Comparison of ENCODE assay signal across 9 cellular contexts in the genomic region with DNA sequence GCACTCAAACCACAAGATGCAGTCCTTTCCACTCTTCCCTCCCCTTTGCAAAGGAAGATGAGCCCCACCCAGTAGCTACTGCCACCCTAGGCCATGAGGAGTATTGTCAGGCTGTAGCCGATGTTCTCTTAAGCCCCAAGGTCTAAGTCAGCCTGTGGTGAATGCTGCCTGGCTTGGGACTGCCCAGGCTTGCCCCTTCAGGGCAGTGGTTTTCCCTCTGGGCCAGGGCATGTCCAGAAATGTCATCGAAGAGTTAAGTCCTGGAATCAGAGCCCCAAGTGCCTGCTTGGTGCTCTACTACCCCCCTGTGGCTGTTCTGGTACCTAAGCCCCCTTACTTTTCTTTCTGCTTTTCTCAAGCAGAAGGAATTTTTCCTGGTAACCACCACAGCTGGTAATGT. TPM values are rescaled to one million over a fixed set of nuclear protein-coding genes. Genes with fewer than 3 reads are reported as not detected.
DNase-seq lines count a peak whose midpoint lies in the region; ATAC-seq, FAIRE-seq and TF ChIP-seq lines count a peak whose summit lies in the region.
"Had no signal": no experiment of that assay in that cellular context is flagged by ENCODE, and none has a peak within 500 bp of the region (broad histone marks: within the 10 kb centered on the region; RNA-seq: fewer than 3 reads in every experiment).

No MANE protein-coding gene starts in this region.

- no peak overlapping the region for H3K9ac ChIP-seq in GM12878 (ENCODE audit: control insufficient read depth, insufficient read depth, low read length)

- H3K27ac ChIP-seq in GM12878 (ENCODE audit: control insufficient read depth, insufficient read depth): no peak overlapping the region
- no peak overlapping the region for H3K27ac ChIP-seq in aorta (ENCODE audit: low read depth in 1 of 2, low read length in 2 of 2)
- H3K27ac ChIP-seq: right lobe of liver had no signal

- TF ChIP-seq CTCF in GM10248 (IDR thresholded peaks at IDR 0.05; ENCODE audit: control extremely low read depth, extremely low read depth, low read depth, missing control alignments): peak; percentile 31
- TF ChIP-seq CTCF in GM20000 (IDR thresholded peaks at IDR 0.05; ENCODE audit: extremely low read depth, missing control alignments): peak; percentile 13
- peak; percentile 45; a peak in 5 of 6 replicates for TF ChIP-seq CTCF in GM12878 (IDR thresholded peaks at IDR 0.05 in 2 of 3, conservative IDR thresholded peaks at IDR 0.05 in 1 of 3; ENCODE audit: control insufficient read depth in 2 of 3, extremely low read depth in 1 of 3, insufficient read depth in 1 of 3, low read depth in 3 of 3, low read length in 3 of 3)
- TF ChIP-seq CTCF in nephron progenitor cell (IDR thresholded peaks at IDR 0.05): peak; percentile 20

- ATAC-seq in GM12878 (peak; percentile 98), aorta (ENCODE audit: low FRiP score) (no peak)

- H3K4me1 Mint-ChIP-seq in nephron progenitor cell: peaks cover 8% of the 10 kb centered on the region

- in situ Hi-C loops in GM12878 (cut with MboI): no loop called here

- H3K36me3 ChIP-seq in GM12878 (ENCODE audit: control insufficient read depth in 2 of 2, insufficient read depth in 2 of 2, low read length in 1 of 2) (no peaks in the 10 kb centered on the region), aorta (ENCODE audit: control insufficient read depth in 1 of 2, insufficient read depth in 2 of 2, low read length in 1 of 2) (no peaks in the 10 kb centered on the region)
- H3K36me3 ChIP-seq: right lobe of liver had no signal

- DNase-seq in GM10248 (ENCODE audit: extremely low spot score) (no peak), GM20000 (ENCODE audit: low spot score) (no peak), HT-29 (ENCODE audit: low spot score) (peak; percentile 69), GM12878 (ENCODE audit: low read depth, low spot score) (peak; percentile 37), nephron progenitor cell (peak; percentile 12), NCI-H2196 treated with DMSO at 0.1 percent for 48 hours (lab: John Stamatoyannopoulos, UW; ENCODE audit: unreplicated experiment) (no peak), aorta (no peak), T-helper 9 cell (no peak)
- DNase-seq: right lobe of liver had no signal

- no peak overlapping the region for H3K27ac Mint-ChIP-seq in nephron progenitor cell

- no peak overlapping the region for H3K4me3 ChIP-seq in GM12878
- no peak overlapping the region for H3K4me3 ChIP-seq in aorta (ENCODE audit: low read length in 2 of 2)
- H3K4me3 ChIP-seq: right lobe of liver had no signal

- BruUV-seq in GM12878 (replicated peaks; lab: Mats Ljungman, UMichigan): no TSS peak

- CTCF ChIA-PET in GM10248 (lab: Yijun Ruan, JAX): interaction anchor here (0.9 to 2.0 kb wide), 8 partner anchors 8 to 1536 kb away, joined by 3 to 10 read pairs (median 4); partner anchors contain the start of gene COX7B
- CTCF ChIA-PET in GM12878 (lab: Yijun Ruan, JAX): interaction anchor here (0.6 to 5.3 kb wide), 19 partner anchors 8 to 1162 kb away, joined by 3 to 27 read pairs (median 4); partner anchors contain the start of genes COX7B and MAGT1

- intact Hi-C loops in GM12878 (cut with micrococcal nuclease; ENCODE audit: unreplicated experiment) (loop anchor here (1.0 to 2.0 kb wide), 2 partner anchors 61 to 182 kb away; partner anchors contain the start of gene ATP7A), aorta (cut with DNase I) (no loop called here)

- TF ChIP-seq RAD21 in GM12878 (IDR thresholded peaks at IDR 0.05; ENCODE audit: insufficient read depth, low read depth, low read length): peak; percentile 73

- H3K4me1 ChIP-seq in GM12878 (ENCODE audit: control insufficient read depth, insufficient read depth, low read length) (no peaks in the 10 kb centered on the region), aorta (ENCODE audit: control insufficient read depth in 1 of 2, insufficient read depth in 2 of 2, low read length in 2 of 2) (no peaks in the 10 kb centered on the region)
- H3K4me1 ChIP-seq: right lobe of liver had no signal

- no peak overlapping the region for H3K4me2 ChIP-seq in GM12878 (ENCODE audit: control insufficient read depth, insufficient read depth)

- TF ChIP-seq EP300 in GM12878 (IDR thresholded peaks at IDR 0.05; ENCODE audit: borderline replicate concordance in 1 of 2, control insufficient read depth in 1 of 2, low read depth in 2 of 2, low read length in 2 of 2): no peak

- H2AFZ ChIP-seq in GM12878 (ENCODE audit: control insufficient read depth, low read depth, low read length): peak overlapping the region; percentile 59

- peak; percentile 75 for FAIRE-seq in GM12878 (lab: Jason Lieb, UNC)

- 9% methylated on average over 2 of the region's 2 CpGs for WGBS in GM12878 (ENCODE audit: insufficient coverage, insufficient replicate concordance, low lambda C conversion rate, missing lambda C conversion rate)
- WGBS in aorta, 2 donors: 32 to 41% methylated on average over 2 of the region's 2 CpGs

- SMC1A ChIA-PET in GM12878 (lab: Charles Lee; ENCODE audit: uncharacterized antibody, unreplicated experiment): interaction anchor here (0.9 to 2.9 kb wide), 11 partner anchors 21 to 194 kb away, joined by 3 to 10 read pairs (median 4); partner anchors contain the start of gene COX7B

- H4K20me1 ChIP-seq in GM12878 (ENCODE audit: control insufficient read depth, insufficient read depth): no peaks in the 10 kb centered on the region

- no peak for TF ChIP-seq POLR2A in GM12878 (IDR thresholded peaks at IDR 0.05; ENCODE audit: low read depth, low read length)

- H3K27me3 ChIP-seq in GM12878 (replicated peaks in 1 of 2; ENCODE audit: control insufficient read depth in 2 of 2, insufficient read depth in 2 of 2, low read length in 1 of 2) (no peaks in the 10 kb centered on the region), aorta (ENCODE audit: control insufficient read depth in 1 of 2, insufficient read depth in 2 of 2, low read length in 1 of 2) (no peaks in the 10 kb centered on the region)
- H3K27me3 ChIP-seq: right lobe of liver had no signal

- H3K27me3 Mint-ChIP-seq in nephron progenitor cell (ENCODE audit: low read depth, poor library complexity): no peaks in the 10 kb centered on the region

- POLR2A ChIA-PET in GM10248 (lab: Yijun Ruan, JAX) (no interaction called here), GM12878 (lab: Charles Lee) (no interaction called here)

- H3K9me3 ChIP-seq in GM12878 (replicated peaks; ENCODE audit: control insufficient read depth, insufficient read depth, low read length) (no peaks in the 10 kb centered on the region; the same call in 2 of the 3 replicates), aorta (ENCODE audit: control insufficient read depth, low read length) (no peaks in the 10 kb centered on the region)
- H3K9me3 ChIP-seq: right lobe of liver had no signal

- no peak overlapping the region for H3K4me3 Mint-ChIP-seq in nephron progenitor cell

- H3K36me3 Mint-ChIP-seq in nephron progenitor cell (ENCODE audit: low read depth): no peaks in the 10 kb centered on the region

- no peaks in the 10 kb centered on the region for H3K79me2 ChIP-seq in GM12878 (ENCODE audit: control insufficient read depth, insufficient read depth, low read length)

- RAD21 ChIA-PET in GM12878 (lab: Charles Lee; ENCODE audit: unreplicated experiment): interaction anchor here (0.8 to 1.8 kb wide), 5 partner anchors 14 to 182 kb away, joined by 3 to 10 read pairs (median 6); partner anchors contain the start of gene ATP7A

- H3K9me3 Mint-ChIP-seq in nephron progenitor cell: peaks cover 56% of the 10 kb centered on the region

TF ChIP-seq in GM12878, 131 proteins besides CTCF, POLR2A, EP300 and RAD21 (continues in another document):
- TF ChIP-seq KAT2A (conservative IDR thresholded peaks at IDR 0.05; ENCODE audit: control insufficient read depth, low read depth, low read length) (no peak), IKZF1 (conservative IDR thresholded peaks at IDR 0.05) (peak; percentile 33; the same call in 1 of the 2 replicates)

RNA-seq across cellular contexts. Expression of gene PGK1, which starts 11.8 kb away (rescaled TPM):
- total RNA-seq in HT-29 (2014; rRNA removed; shearing (Covaris generic)): 241 and 250 TPM in 2 replicates
- 507 and 514 TPM in 2 replicates for total RNA-seq in GM12878 (2013; cell fraction: nucleolus; rRNA removed)
- total RNA-seq in GM12878 (2014; rRNA removed) (370 and 422 TPM in 2 replicates), GM12878 (2014; rRNA removed; fragmentation: Illumina TruSeq; extraction: Trizol) (418 and 420 TPM in 2 replicates), GM12878 (2021) (626 and 628 TPM in 2 replicates), aorta (100 to 1,000 TPM; 235 to 254 TPM)
- 983 TPM for polyA plus RNA-seq in GM12878 (2011; ENCODE audit: low read depth)
- polyA plus RNA-seq in GM12878 (2011; rRNA removed) (1,825 and 2,395 TPM in 2 replicates), GM12878 (2014; fragmentation: Illumina TruSeq; extraction: Trizol) (554 and 619 TPM in 2 replicates), GM12878 (2014; fragmentation: Nextera tagmentation; extraction: Ambion mirVana) (100 to 1,000 TPM; 633 to 835 TPM), GM12878 (2014; rRNA removed) (453 and 454 TPM in 2 replicates), GM12878 (2016; fragmentation: Nextera tagmentation; extraction: Ambion mirVana) (100 to 1,000 TPM; 632 to 679 TPM), aorta (100 to 1,000 TPM in 1 of 2 donors, 10 to 100 TPM in 1; 94.6 to 157 TPM)
- 1,022 and 1,340 TPM in 2 replicates for polyA plus RNA-seq in GM12878 (2011; cell fraction: cytosol; rRNA removed)
- polyA plus RNA-seq in GM12878 (2011; cell fraction: nucleus; rRNA removed): 734 and 1,181 TPM in 2 replicates
- 837 and 1,058 TPM in 2 replicates for polyA plus RNA-seq in GM12878 (2012)
- 806 and 843 TPM in 2 replicates for polyA minus RNA-seq in GM12878 (2011; rRNA and poly(A)+ RNA removed)
- polyA minus RNA-seq in GM12878 (2011; cell fraction: cytosol; rRNA and poly(A)+ RNA removed): 247 and 251 TPM in 2 replicates
- polyA minus RNA-seq in GM12878 (2011; cell fraction: nucleus; rRNA and poly(A)+ RNA removed): 164 and 183 TPM in 2 replicates

RNA-seq across cellular contexts. Expression of gene TAF9B, which starts 47.2 kb away (rescaled TPM):
- total RNA-seq in HT-29 (2014; rRNA removed; shearing (Covaris generic)): 6.1 and 9.5 TPM in 2 replicates
- 3.3 and 4.0 TPM in 2 replicates for total RNA-seq in GM12878 (2013; cell fraction: nucleolus; rRNA removed)
- total RNA-seq in GM12878 (2014; rRNA removed) (22.6 and 29.5 TPM in 2 replicates), GM12878 (2014; rRNA removed; fragmentation: Illumina TruSeq; extraction: Trizol) (23.3 and 23.7 TPM in 2 replicates), GM12878 (2021) (14.9 and 15.4 TPM in 2 replicates), aorta (10 to 100 TPM; 15.9 to 19.0 TPM)
- 3.6 TPM for polyA plus RNA-seq in GM12878 (2011; ENCODE audit: low read depth)
- polyA plus RNA-seq in GM12878 (2011; rRNA removed) (22.0 and 26.7 TPM in 2 replicates), GM12878 (2014; fragmentation: Illumina TruSeq; extraction: Trizol) (28.9 and 40.5 TPM in 2 replicates), GM12878 (2014; fragmentation: Nextera tagmentation; extraction: Ambion mirVana) (10 to 100 TPM; 19.0 to 20.8 TPM), GM12878 (2014; rRNA removed) (15.4 and 15.7 TPM in 2 replicates), GM12878 (2016; fragmentation: Nextera tagmentation; extraction: Ambion mirVana) (10 to 100 TPM; 41.5 to 42.5 TPM), aorta (10 to 100 TPM; 11.4 to 13.9 TPM)
- polyA plus RNA-seq in GM12878 (2011; cell fraction: cytosol; rRNA removed): 10.3 and 11.7 TPM in 2 replicates
- polyA plus RNA-seq in GM12878 (2011; cell fraction: nucleus; rRNA removed): 3.8 and 6.7 TPM in 2 replicates
- 8.0 and 10.2 TPM in 2 replicates for polyA plus RNA-seq in GM12878 (2012)
- polyA minus RNA-seq in GM12878 (2011; rRNA and poly(A)+ RNA removed): 10.9 and 15.5 TPM in 2 replicates
- 4.1 and 6.1 TPM in 2 replicates for polyA minus RNA-seq in GM12878 (2011; cell fraction: cytosol; rRNA and poly(A)+ RNA removed)
- polyA minus RNA-seq in GM12878 (2011; cell fraction: nucleus; rRNA and poly(A)+ RNA removed): 1.3 and 4.0 TPM in 2 replicates

Comparison
In these comparisons a context has a peak if more than half of its experiments do, and no peak if none do; other contexts are left out.
1. DNase-seq: peak in HT-29 (single experiment), GM12878 (single experiment) and nephron progenitor cell (single experiment); none in GM10248 (single experiment), GM20000 (single experiment), NCI-H2196 treated with DMSO at 0.1 percent for 48 hours (single experiment), aorta (0 of 2) and T-helper 9 cell (single experiment).
2. Peak in every context shown above with its lines, with median percentiles within 50 percentile points of each other: CTCF ChIP-seq.